In genomic region chr16:8798174-8798527, GRCh38 we compare ENCODE assay signal across 8 cellular contexts. TPM values are rescaled to one million over a fixed set of nuclear protein-coding genes. Genes with fewer than 3 reads are reported as not detected.
DNase-seq lines count a peak whose midpoint lies in the region; ATAC-seq and TF ChIP-seq lines count a peak whose summit lies in the region.

No MANE protein-coding gene starts in this region.

- peak; percentile 5 for ATAC-seq in GM19455 (IDR thresholded peaks at IDR 0.05; ENCODE audit: unreplicated experiment)
- peak; percentile 48 for ATAC-seq in esophagus mucosa
- no peak for ATAC-seq in HG03469 (IDR thresholded peaks at IDR 0.05; ENCODE audit: unreplicated experiment)

- TF ChIP-seq POLR2A in ovary (IDR thresholded peaks at IDR 0.05), result no peak

- peak overlapping the region; percentile 72 for H3K27ac ChIP-seq in RWPE1
- peak overlapping the region in 1 of 2 donors; percentile 43 for H3K27ac ChIP-seq in ovary

- H3K4me1 ChIP-seq in ovary (ENCODE audit: insufficient read depth), result peaks cover 3% of the 10 kb centered on the region

- no peak for DNase-seq in AG09309 (ENCODE audit: low read depth)
- DNase-seq in RWPE1 (ENCODE audit: low spot score), result peak; percentile 37
- DNase-seq in ovary, result no peak
- no peak for DNase-seq in RPMI8226
- no peak for DNase-seq in superior temporal gyrus (ENCODE audit: extremely low spot score)

- H3K36me3 ChIP-seq in ovary, result no peaks in the 10 kb centered on the region

- TF ChIP-seq EP300 in ovary (IDR thresholded peaks at IDR 0.05), result no peak

- POLR2A ChIA-PET in RWPE1 (lab: Yijun Ruan, JAX; ENCODE audit: low non-redundant PET), result interaction anchor here (0.6 kb wide), 1 partner anchor 73 kb away, joined by 3 read pairs; no protein-coding TSS in a partner anchor

- 0 to 3% (median 1%) methylated on average over 6 of the region's 6 CpGs for whole genome bisulfite sequencing in ovary, 3 donors

- H3K4me3 ChIP-seq in AG09309 (ENCODE audit: control insufficient read depth, low read depth, low read length) (peak overlapping the region; percentile 86), ovary (peak overlapping the region; percentile 94)

- H3K9me3 ChIP-seq in ovary, result no peaks in the 10 kb centered on the region

- intact Hi-C loops in ovary (cut with DNase I), result loop anchor here in 2 of 4 donors (5.0 to 10.0 kb wide), 3 partner anchors 74 to 123 kb away; partner anchors contain the start of gene ABAT (in 1 of the 2)

- TF ChIP-seq CTCF in AG09309 (IDR thresholded peaks at IDR 0.05; ENCODE audit: control insufficient read depth, insufficient read depth, low read depth, low read length, missing control alignments), result no peak
- no peak for TF ChIP-seq CTCF in RWPE1 (conservative IDR thresholded peaks at IDR 0.05; ENCODE audit: low read depth)
- TF ChIP-seq CTCF in ovary (IDR thresholded peaks at IDR 0.05), result no peak

- CTCF ChIA-PET in RWPE1 (lab: Yijun Ruan, JAX), result interaction anchor here (1.0 kb wide), 1 partner anchor 82 kb away, joined by 3 read pairs; no protein-coding TSS in a partner anchor

- no peaks in the 10 kb centered on the region for H3K27me3 ChIP-seq in ovary

RNA-seq across cellular contexts. Expression of gene PMM2, which starts 0.5 kb away (rescaled TPM):
- 35.2 TPM for total RNA-seq in esophagus mucosa
- 10 to 100 TPM; 14.2 to 38.6 (median 23.1) TPM for total RNA-seq in ovary
- polyA plus RNA-seq in ovary, result 10 to 100 TPM in 1 of 2 donors, 1 to 10 TPM in 1; 9.6 to 28.0 TPM

RNA-seq across cellular contexts. Expression of gene TMEM186, which starts 0.7 kb away (rescaled TPM):
- total RNA-seq in esophagus mucosa (6.6 TPM), ovary (10 to 100 TPM in 2 of 7 donors, 1 to 10 TPM in 5; 4.9 to 11.2 (median 9.6) TPM)
- 10 to 100 TPM in 1 of 2 donors, 1 to 10 TPM in 1; 6.4 to 11.3 TPM for polyA plus RNA-seq in ovary
